ENCODE assay signal across 1 cellular context in the genomic region with DNA sequence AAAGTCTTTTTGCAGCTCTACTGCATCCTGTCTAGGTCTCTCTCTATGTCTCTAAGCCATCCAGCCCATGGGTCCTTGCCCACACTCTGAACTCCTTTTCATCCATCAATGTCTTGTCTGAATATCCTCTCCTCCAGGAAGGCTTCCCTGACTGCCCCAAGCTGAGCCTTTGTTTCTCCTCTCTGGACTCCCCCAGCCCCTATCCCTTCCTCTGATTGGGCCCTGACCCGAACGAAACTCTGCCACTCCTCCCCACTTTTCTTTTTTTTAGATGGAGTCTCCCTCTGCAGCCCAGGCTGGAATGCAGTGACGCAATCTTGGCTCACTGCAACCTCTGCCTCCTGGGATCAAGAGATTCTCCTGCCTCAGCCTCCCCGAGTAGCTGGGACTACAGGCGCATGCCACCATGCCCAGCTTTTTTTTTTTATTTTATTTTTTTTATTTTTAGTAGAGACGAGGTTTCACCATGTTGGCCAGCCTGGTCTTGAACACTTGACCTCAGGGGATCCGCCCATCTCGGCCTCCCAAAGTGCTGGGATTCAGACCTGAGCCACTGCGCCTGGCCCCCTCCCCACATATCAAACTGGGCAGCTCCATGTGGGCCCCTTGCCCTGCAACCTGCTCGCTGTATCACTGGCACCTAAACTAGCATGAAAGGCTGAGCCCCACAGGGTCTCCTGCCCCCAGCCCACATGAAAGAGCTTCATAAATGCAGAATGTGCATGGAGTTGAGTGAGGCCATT.
TF ChIP-seq lines count a peak whose summit lies in the region.

No MANE protein-coding gene starts in this region.

TF ChIP-seq in HepG2, 621 proteins besides CTCF, POLR2A, EP300 and RAD21:
- no peak for TF ChIP-seq ZMYM3 (CRISPR knock-in tag; IDR thresholded peaks at IDR 0.05)
- TF ChIP-seq CEBPG (CRISPR knock-in tag; IDR thresholded peaks at IDR 0.05) = 0 out of 2 replicates have a peak, but pooled peaks have one; percentile 18
- TF ChIP-seq SP1 (IDR thresholded peaks at IDR 0.05) = no peak
- no peak for TF ChIP-seq SP1 (CRISPR knock-in tag; IDR thresholded peaks at IDR 0.05)
- TF ChIP-seq, protein P1, sequence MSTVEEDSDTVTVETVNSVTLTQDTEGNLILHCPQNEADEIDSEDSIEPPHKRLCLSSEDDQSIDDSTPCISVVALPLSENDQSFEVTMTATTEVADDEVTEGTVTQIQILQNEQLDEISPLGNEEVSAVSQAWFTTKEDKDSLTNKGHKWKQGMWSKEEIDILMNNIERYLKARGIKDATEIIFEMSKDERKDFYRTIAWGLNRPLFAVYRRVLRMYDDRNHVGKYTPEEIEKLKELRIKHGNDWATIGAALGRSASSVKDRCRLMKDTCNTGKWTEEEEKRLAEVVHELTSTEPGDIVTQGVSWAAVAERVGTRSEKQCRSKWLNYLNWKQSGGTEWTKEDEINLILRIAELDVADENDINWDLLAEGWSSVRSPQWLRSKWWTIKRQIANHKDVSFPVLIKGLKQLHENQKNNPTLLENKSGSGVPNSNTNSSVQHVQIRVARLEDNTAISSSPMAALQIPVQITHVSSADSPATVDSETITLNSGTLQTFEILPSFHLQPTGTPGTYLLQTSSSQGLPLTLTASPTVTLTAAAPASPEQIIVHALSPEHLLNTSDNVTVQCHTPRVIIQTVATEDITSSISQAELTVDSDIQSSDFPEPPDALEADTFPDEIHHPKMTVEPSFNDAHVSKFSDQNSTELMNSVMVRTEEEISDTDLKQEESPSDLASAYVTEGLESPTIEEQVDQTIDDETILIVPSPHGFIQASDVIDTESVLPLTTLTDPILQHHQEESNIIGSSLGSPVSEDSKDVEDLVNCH (CRISPR knock-in tag; IDR thresholded peaks at IDR 0.05) = no peak
- TF ChIP-seq ATF7 (IDR thresholded peaks at IDR 0.05) = peak; percentile 54; the same call in 1 of the 2 replicates
- TF ChIP-seq ATF7 (CRISPR knock-in tag; IDR thresholded peaks at IDR 0.05) = no peak
- no peak for TF ChIP-seq KDM4B (CRISPR knock-in tag; IDR thresholded peaks at IDR 0.05)
- TF ChIP-seq, protein P2, sequence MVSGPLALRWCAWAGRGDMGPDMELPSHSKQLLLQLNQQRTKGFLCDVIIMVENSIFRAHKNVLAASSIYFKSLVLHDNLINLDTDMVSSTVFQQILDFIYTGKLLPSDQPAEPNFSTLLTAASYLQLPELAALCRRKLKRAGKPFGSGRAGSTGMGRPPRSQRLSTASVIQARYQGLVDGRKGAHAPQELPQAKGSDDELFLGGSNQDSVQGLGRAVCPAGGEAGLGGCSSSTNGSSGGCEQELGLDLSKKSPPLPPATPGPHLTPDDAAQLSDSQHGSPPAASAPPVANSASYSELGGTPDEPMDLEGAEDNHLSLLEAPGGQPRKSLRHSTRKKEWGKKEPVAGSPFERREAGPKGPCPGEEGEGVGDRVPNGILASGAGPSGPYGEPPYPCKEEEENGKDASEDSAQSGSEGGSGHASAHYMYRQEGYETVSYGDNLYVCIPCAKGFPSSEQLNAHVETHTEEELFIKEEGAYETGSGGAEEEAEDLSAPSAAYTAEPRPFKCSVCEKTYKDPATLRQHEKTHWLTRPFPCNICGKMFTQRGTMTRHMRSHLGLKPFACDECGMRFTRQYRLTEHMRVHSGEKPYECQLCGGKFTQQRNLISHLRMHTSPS (CRISPR knock-in tag; IDR thresholded peaks at IDR 0.05; ENCODE audit: low read depth) = no peak
